ENCODE assay signal across 15 cellular contexts in the genomic region with DNA sequence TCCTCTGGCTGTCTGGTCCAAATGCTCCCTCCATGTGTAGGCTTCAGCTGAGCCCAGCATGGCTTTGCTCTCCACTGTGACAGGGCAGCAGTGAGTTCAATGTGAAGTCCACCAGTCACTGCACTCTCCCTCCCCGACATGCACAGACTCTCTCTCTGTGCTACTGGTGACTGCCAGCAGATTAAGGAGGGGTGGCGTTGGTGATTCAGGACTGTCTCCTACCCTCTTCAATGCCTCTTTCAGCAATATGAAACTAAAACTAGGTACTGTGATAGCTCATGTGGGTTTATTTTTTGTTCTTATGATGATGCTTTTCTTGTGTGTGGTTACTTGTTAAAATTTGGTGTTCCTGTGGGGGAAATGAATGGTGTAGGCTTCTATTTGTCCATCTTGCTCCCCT.
A peak's percentile ranks its signal among the peaks of the same experiment; 100 is the strongest.
DNase-seq lines count a peak whose midpoint lies in the region; ATAC-seq and TF ChIP-seq lines count a peak whose summit lies in the region.
"Had no signal": no experiment of that assay in that cellular context is flagged by ENCODE, and none has a peak within 500 bp of the region (broad histone marks: within the 10 kb centered on the region; RNA-seq: fewer than 3 reads in every experiment).

No MANE protein-coding gene starts in this region.

- intact Hi-C loops in activated CD8-positive, alpha-beta T cell treated with anti-CD3 and anti-CD28 coated beads for 36 hours (cut with micrococcal nuclease) = no loop called here

- no peaks in the 10 kb centered on the region for H3K27me3 Mint-ChIP-seq in activated CD4-positive, alpha-beta T cell treated with anti-CD3 and anti-CD28 coated beads, Interleukin-2, amount 10 ng/mL, durations not matched to agents 7 days and 5 days
- no peaks in the 10 kb centered on the region for H3K27me3 Mint-ChIP-seq in activated CD8-positive, alpha-beta T cell treated with anti-CD3 and anti-CD28 coated beads for 36 hours
- H3K27me3 Mint-ChIP-seq: brain; natural killer cell treated with Interleukin-12 subunit alpha and Interleukin-12 subunit beta and Interleukin-15 and Interleukin-18, amount 100 ng/mL, for 72 hours had no signal

- POLR2A ChIA-PET in activated CD4-positive, alpha-beta T cell treated with anti-CD3 and anti-CD28 coated beads, Interleukin-2, amount 10 ng/mL, durations not matched to agents 7 days and 5 days (lab: Charles Lee) = no interaction called here
- POLR2A ChIA-PET in activated CD8-positive, alpha-beta T cell treated with anti-CD3 and anti-CD28 coated beads for 36 hours (lab: Charles Lee) = interaction anchor here (1.5 kb wide), 1 partner anchor 20 kb away, joined by 4 read pairs; no protein-coding TSS in a partner anchor

- peak; percentile 9 for DNase-seq in activated CD4-positive, alpha-beta T cell treated with anti-CD3 and anti-CD28 coated beads, Interleukin-2, amount 10 ng/mL, durations not matched to agents 7 days and 5 days
- no peak for DNase-seq in activated CD4-positive, alpha-beta T cell treated with anti-CD3 and anti-CD28 coated beads, Interleukin-2, amount 50 U/mL, for 4 hours
- DNase-seq in activated CD8-positive, alpha-beta T cell treated with anti-CD3 and anti-CD28 coated beads for 36 hours = peak; percentile 65
- DNase-seq in stimulated activated CD8-positive, alpha-beta memory T cell treated with anti-CD3 and anti-CD28 coated beads, Interleukin-15, amount 100 ng/mL, for 48 hours (ENCODE audit: low read depth in 2 of 2) = peak; percentile 29 to 30
- DNase-seq in NCI-H2081 treated with DMSO at 0.1 percent for 48 hours (lab: John Stamatoyannopoulos, UW) = no peak
- DNase-seq: CD8-positive, alpha-beta memory T cell; Kasumi-1; NCI-H2029 treated with DMSO at 0.1 percent for 48 hours; SJCRH30; testis had no signal

- H3K9me3 Mint-ChIP-seq in activated CD4-positive, alpha-beta T cell treated with anti-CD3 and anti-CD28 coated beads, Interleukin-2, amount 10 ng/mL, durations not matched to agents 7 days and 5 days = no peaks in the 10 kb centered on the region
- H3K9me3 Mint-ChIP-seq in activated CD8-positive, alpha-beta T cell treated with anti-CD3 and anti-CD28 coated beads for 36 hours = no peaks in the 10 kb centered on the region
- H3K9me3 Mint-ChIP-seq: CD8-positive, alpha-beta memory T cell; natural killer cell treated with Interleukin-12 subunit alpha and Interleukin-12 subunit beta and Interleukin-15 and Interleukin-18, amount 100 ng/mL, for 72 hours had no signal

- TF ChIP-seq CTCF in activated CD8-positive, alpha-beta T cell treated with anti-CD3 and anti-CD28 coated beads for 36 hours (IDR thresholded peaks at IDR 0.05) = no peak

- H3K4me3 Mint-ChIP-seq in activated CD4-positive, alpha-beta T cell treated with anti-CD3 and anti-CD28 coated beads, Interleukin-2, amount 10 ng/mL, durations not matched to agents 7 days and 5 days = no peak overlapping the region
- no peak overlapping the region for H3K4me3 Mint-ChIP-seq in activated CD8-positive, alpha-beta T cell treated with anti-CD3 and anti-CD28 coated beads for 36 hours
- H3K4me3 Mint-ChIP-seq: brain; CD8-positive, alpha-beta memory T cell; natural killer cell treated with Interleukin-12 subunit alpha and Interleukin-12 subunit beta and Interleukin-15 and Interleukin-18, amount 100 ng/mL, for 72 hours had no signal

- H3K27ac Mint-ChIP-seq in activated CD4-positive, alpha-beta T cell treated with anti-CD3 and anti-CD28 coated beads, Interleukin-2, amount 10 ng/mL, durations not matched to agents 7 days and 5 days = no peak overlapping the region
- no peak overlapping the region for H3K27ac Mint-ChIP-seq in activated CD8-positive, alpha-beta T cell treated with anti-CD3 and anti-CD28 coated beads for 36 hours
- H3K27ac Mint-ChIP-seq: brain; natural killer cell treated with Interleukin-12 subunit alpha and Interleukin-12 subunit beta and Interleukin-15 and Interleukin-18, amount 100 ng/mL, for 72 hours had no signal

- H3K4me1 Mint-ChIP-seq in activated CD4-positive, alpha-beta T cell treated with anti-CD3 and anti-CD28 coated beads, Interleukin-2, amount 10 ng/mL, durations not matched to agents 7 days and 5 days = no peaks in the 10 kb centered on the region
- no peaks in the 10 kb centered on the region for H3K4me1 Mint-ChIP-seq in activated CD8-positive, alpha-beta T cell treated with anti-CD3 and anti-CD28 coated beads for 36 hours (ENCODE audit: low read depth)
- H3K4me1 Mint-ChIP-seq: brain; CD8-positive, alpha-beta memory T cell had no signal

- no peaks in the 10 kb centered on the region for H3K36me3 Mint-ChIP-seq in activated CD4-positive, alpha-beta T cell treated with anti-CD3 and anti-CD28 coated beads, Interleukin-2, amount 10 ng/mL, durations not matched to agents 7 days and 5 days (ENCODE audit: low read depth)
- no peaks in the 10 kb centered on the region for H3K36me3 Mint-ChIP-seq in activated CD8-positive, alpha-beta T cell treated with anti-CD3 and anti-CD28 coated beads for 36 hours (ENCODE audit: low read depth)
- H3K36me3 Mint-ChIP-seq: brain; natural killer cell treated with Interleukin-12 subunit alpha and Interleukin-12 subunit beta and Interleukin-15 and Interleukin-18, amount 100 ng/mL, for 72 hours had no signal

- peak; percentile 79 for ATAC-seq in GM21786 (IDR thresholded peaks at IDR 0.05; ENCODE audit: unreplicated experiment)
- ATAC-seq in activated CD8-positive, alpha-beta T cell treated with anti-CD3 and anti-CD28 coated beads for 36 hours = peak; percentile 97
- no peak for ATAC-seq in HG03460 (IDR thresholded peaks at IDR 0.05; ENCODE audit: unreplicated experiment)
- ATAC-seq in GM19467 (IDR thresholded peaks at IDR 0.05; ENCODE audit: unreplicated experiment) = no peak

- CTCF ChIA-PET in activated CD4-positive, alpha-beta T cell treated with anti-CD3 and anti-CD28 coated beads, Interleukin-2, amount 10 ng/mL, durations not matched to agents 7 days and 5 days (lab: Charles Lee) = interaction anchor here (0.7 to 1.3 kb wide), 4 partner anchors 9 to 12 kb away, joined by 3 to 5 read pairs (median 3); no protein-coding TSS in a partner anchor
- CTCF ChIA-PET in activated CD8-positive, alpha-beta T cell treated with anti-CD3 and anti-CD28 coated beads for 36 hours (lab: Charles Lee) = interaction anchor here (0.6 kb wide), 1 partner anchor 16 kb away, joined by 3 read pairs; no protein-coding TSS in a partner anchor

Comparison
In these comparisons a context has a peak if more than half of its experiments do, and no peak if none do; other contexts are left out.
1. DNase-seq: peak in activated CD4-positive, alpha-beta T cell treated with anti-CD3 and anti-CD28 coated beads, Interleukin-2, amount 10 ng/mL, durations not matched to agents 7 days and 5 days (single experiment), activated CD8-positive, alpha-beta T cell treated with anti-CD3 and anti-CD28 coated beads for 36 hours (single experiment) and stimulated activated CD8-positive, alpha-beta memory T cell treated with anti-CD3 and anti-CD28 coated beads, Interleukin-15, amount 100 ng/mL, for 48 hours (2 of 2); none in activated CD4-positive, alpha-beta T cell treated with anti-CD3 and anti-CD28 coated beads, Interleukin-2, amount 50 U/mL, for 4 hours (0 of 2) and NCI-H2081 treated with DMSO at 0.1 percent for 48 hours (single experiment).
2. ATAC-seq: peak in GM21786 (single experiment) and activated CD8-positive, alpha-beta T cell treated with anti-CD3 and anti-CD28 coated beads for 36 hours (single experiment); none in HG03460 (single experiment) and GM19467 (single experiment).